In the genomic region with DNA sequence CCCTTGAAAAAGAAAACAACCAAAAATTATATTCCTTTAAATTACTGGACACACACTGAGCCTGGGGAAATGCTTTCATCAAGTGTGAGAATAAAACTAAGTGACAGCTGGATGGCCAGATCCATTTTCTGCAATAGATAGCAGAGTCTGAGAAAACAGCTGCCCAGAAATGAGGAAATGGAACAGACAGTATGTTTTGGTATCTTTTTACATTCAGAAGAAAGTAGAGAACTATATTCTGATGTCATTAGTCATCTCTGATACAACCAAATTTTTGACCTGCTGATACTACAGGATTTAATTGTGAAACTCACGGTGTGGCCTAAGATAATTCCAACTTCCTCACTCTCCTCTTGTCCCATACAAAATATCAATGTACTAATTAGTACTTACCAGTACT, we compare ENCODE assay signal across 11 cellular contexts.
DNase-seq lines count a peak whose midpoint lies in the region; ATAC-seq, FAIRE-seq and TF ChIP-seq lines count a peak whose summit lies in the region.
"Had no signal": no experiment of that assay in that cellular context is flagged by ENCODE, and none has a peak within 500 bp of the region (broad histone marks: within the 10 kb centered on the region; RNA-seq: fewer than 3 reads in every experiment).

No MANE protein-coding gene starts in this region.

- H3K4me3 ChIP-seq in breast epithelium (no peak overlapping the region), tibial nerve (no peak overlapping the region)
- H3K4me3 ChIP-seq: skin epidermis had no signal

- H3K27ac Mint-ChIP-seq in MCF 10A (ENCODE audit: low read depth, unreplicated experiment) = peak overlapping the region; percentile 77
- H3K27ac Mint-ChIP-seq in WTC11 = peak overlapping the region; percentile 36; the same call in 1 of the 2 replicates
- H3K27ac Mint-ChIP-seq: activated naive CD8-positive, alpha-beta T cell treated with anti-CD3 and anti-CD28 coated beads, Interleukin-2, amount 10 ng/mL, durations not matched to agents 7 days and 5 days had no signal

- no TSS peak for BruUV-seq in MCF 10A (replicated peaks; lab: Mats Ljungman, UMichigan)

- WGBS in tibial nerve, 2 donors = 39 to 55% methylated on average over 1 of the region's 1 CpG

- intact Hi-C loops in MCF 10A (cut with micrococcal nuclease) (no loop called here), breast epithelium (cut with DNase I; ENCODE audit: low total_unique reads) (no loop called here)

- TF ChIP-seq POLR2A in breast epithelium (IDR thresholded peaks at IDR 0.05) (no peak), tibial nerve (IDR thresholded peaks at IDR 0.05) (no peak)

- no peak for TF ChIP-seq CTCF in MCF 10A (IDR thresholded peaks at IDR 0.05; ENCODE audit: unreplicated experiment)
- no peak for TF ChIP-seq CTCF in breast epithelium (IDR thresholded peaks at IDR 0.05)
- no peak for TF ChIP-seq CTCF in WTC11 (IDR thresholded peaks at IDR 0.05)
- TF ChIP-seq CTCF in tibial nerve (IDR thresholded peaks at IDR 0.05) = no peak

- no peaks in the 10 kb centered on the region for H3K4me1 ChIP-seq in breast epithelium
- no peaks in the 10 kb centered on the region for H3K4me1 ChIP-seq in tibial nerve

- H3K9me3 ChIP-seq in breast epithelium (no peaks in the 10 kb centered on the region), tibial nerve (no peaks in the 10 kb centered on the region)

- H3K4me1 Mint-ChIP-seq in MCF 10A (ENCODE audit: insufficient read depth, unreplicated experiment) (peaks cover 31% of the 10 kb centered on the region), WTC11 (peaks cover 66% of the 10 kb centered on the region)
- H3K4me1 Mint-ChIP-seq: activated naive CD8-positive, alpha-beta T cell treated with anti-CD3 and anti-CD28 coated beads, Interleukin-2, amount 10 ng/mL, durations not matched to agents 7 days and 5 days had no signal

- H3K27me3 Mint-ChIP-seq in MCF 10A (ENCODE audit: insufficient read depth, unreplicated experiment) = no peaks in the 10 kb centered on the region
- H3K27me3 Mint-ChIP-seq in WTC11 (ENCODE audit: low read depth) = no peaks in the 10 kb centered on the region

- H3K4me3 Mint-ChIP-seq in MCF 10A (ENCODE audit: unreplicated experiment) (peak overlapping the region; percentile 29), WTC11 (no peak overlapping the region)
- H3K4me3 Mint-ChIP-seq: activated naive CD8-positive, alpha-beta T cell treated with anti-CD3 and anti-CD28 coated beads, Interleukin-2, amount 10 ng/mL, durations not matched to agents 7 days and 5 days had no signal

- H3K36me3 Mint-ChIP-seq in MCF 10A (ENCODE audit: insufficient read depth, unreplicated experiment) (peaks cover 33% of the 10 kb centered on the region), WTC11 (0 out of 2 replicates have a peak, but pooled peaks cover 3% of the 10 kb centered on the region)
- H3K36me3 Mint-ChIP-seq: activated naive CD8-positive, alpha-beta T cell treated with anti-CD3 and anti-CD28 coated beads, Interleukin-2, amount 10 ng/mL, durations not matched to agents 7 days and 5 days had no signal

- H3K27me3 ChIP-seq in breast epithelium (no peaks in the 10 kb centered on the region), tibial nerve (no peaks in the 10 kb centered on the region)

- DNase-seq in MCF 10A (ENCODE audit: unreplicated experiment) = no peak
- DNase-seq in breast epithelium (ENCODE audit: low spot score in 2 of 2) = no peak
- no peak for DNase-seq in WTC11 (ENCODE audit: low spot score)
- no peak for DNase-seq in tibial nerve (ENCODE audit: low spot score in 2 of 2)
- DNase-seq in frontal cortex (ENCODE audit: low spot score in 2 of 2) = no peak
- DNase-seq in DMS53 (lab: John Stamatoyannopoulos, UW) = no peak
- DNase-seq: activated naive CD8-positive, alpha-beta T cell treated with anti-CD3 and anti-CD28 coated beads, Interleukin-2, amount 10 ng/mL, durations not matched to agents 7 days and 5 days; MM.1S had no signal

- H3K36me3 ChIP-seq in breast epithelium (no peaks in the 10 kb centered on the region), tibial nerve (no peaks in the 10 kb centered on the region)

- TF ChIP-seq EP300 in tibial nerve (IDR thresholded peaks at IDR 0.05) = no peak

- ATAC-seq in HG03095 (IDR thresholded peaks at IDR 0.05; ENCODE audit: unreplicated experiment) (peak; percentile 87), WTC11 (no peak), HG03108 (IDR thresholded peaks at IDR 0.05; ENCODE audit: unreplicated experiment) (no peak)

- CTCF ChIA-PET in MCF 10A (lab: Yijun Ruan, JAX) (interaction anchor here (0.5 to 0.9 kb wide), 3 partner anchors 22 to 78 kb away, joined by 3 read pairs; a partner anchor contains a TSS), WTC11 (lab: Charles Lee) (no interaction called here)

- H3K27ac ChIP-seq in breast epithelium (no peak overlapping the region), tibial nerve (peak overlapping the region in 3 of 4 donors; percentile 11 to 71 (median 26))
- H3K27ac ChIP-seq: skin epidermis had no signal

- FAIRE-seq in frontal cortex (lab: Jason Lieb, UNC) = no peak

- H3K9me3 Mint-ChIP-seq in MCF 10A (ENCODE audit: unreplicated experiment) (no peaks in the 10 kb centered on the region), WTC11 (no peaks in the 10 kb centered on the region)
- H3K9me3 Mint-ChIP-seq: activated naive CD8-positive, alpha-beta T cell treated with anti-CD3 and anti-CD28 coated beads, Interleukin-2, amount 10 ng/mL, durations not matched to agents 7 days and 5 days had no signal

- POLR2A ChIA-PET in MCF 10A (lab: Yijun Ruan, JAX) (interaction anchor here (0.6 to 2.0 kb wide), 9 partner anchors 9 to 338 kb away, joined by 3 to 12 read pairs (median 4); a partner anchor contains a TSS), WTC11 (lab: Charles Lee) (no interaction called here)

TF ChIP-seq in WTC11, 78 proteins besides CTCF, POLR2A, EP300 and RAD21 (continues in another document):
- TF ChIP-seq, protein P1, sequence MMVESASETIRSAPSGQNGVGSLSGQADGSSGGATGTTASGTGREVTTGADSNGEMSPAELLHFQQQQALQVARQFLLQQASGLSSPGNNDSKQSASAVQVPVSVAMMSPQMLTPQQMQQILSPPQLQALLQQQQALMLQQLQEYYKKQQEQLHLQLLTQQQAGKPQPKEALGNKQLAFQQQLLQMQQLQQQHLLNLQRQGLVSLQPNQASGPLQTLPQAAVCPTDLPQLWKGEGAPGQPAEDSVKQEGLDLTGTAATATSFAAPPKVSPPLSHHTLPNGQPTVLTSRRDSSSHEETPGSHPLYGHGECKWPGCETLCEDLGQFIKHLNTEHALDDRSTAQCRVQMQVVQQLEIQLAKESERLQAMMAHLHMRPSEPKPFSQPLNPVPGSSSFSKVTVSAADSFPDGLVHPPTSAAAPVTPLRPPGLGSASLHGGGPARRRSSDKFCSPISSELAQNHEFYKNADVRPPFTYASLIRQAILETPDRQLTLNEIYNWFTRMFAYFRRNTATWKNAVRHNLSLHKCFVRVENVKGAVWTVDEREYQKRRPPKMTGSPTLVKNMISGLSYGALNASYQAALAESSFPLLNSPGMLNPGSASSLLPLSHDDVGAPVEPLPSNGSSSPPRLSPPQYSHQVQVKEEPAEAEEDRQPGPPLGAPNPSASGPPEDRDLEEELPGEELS (CRISPR knock-in tag; IDR thresholded peaks at IDR 0.05) = no peak
- TF ChIP-seq FOXJ3 (CRISPR knock-in tag; IDR thresholded peaks at IDR 0.05; ENCODE audit: borderline replicate concordance) = no peak
- TF ChIP-seq, protein P2, sequence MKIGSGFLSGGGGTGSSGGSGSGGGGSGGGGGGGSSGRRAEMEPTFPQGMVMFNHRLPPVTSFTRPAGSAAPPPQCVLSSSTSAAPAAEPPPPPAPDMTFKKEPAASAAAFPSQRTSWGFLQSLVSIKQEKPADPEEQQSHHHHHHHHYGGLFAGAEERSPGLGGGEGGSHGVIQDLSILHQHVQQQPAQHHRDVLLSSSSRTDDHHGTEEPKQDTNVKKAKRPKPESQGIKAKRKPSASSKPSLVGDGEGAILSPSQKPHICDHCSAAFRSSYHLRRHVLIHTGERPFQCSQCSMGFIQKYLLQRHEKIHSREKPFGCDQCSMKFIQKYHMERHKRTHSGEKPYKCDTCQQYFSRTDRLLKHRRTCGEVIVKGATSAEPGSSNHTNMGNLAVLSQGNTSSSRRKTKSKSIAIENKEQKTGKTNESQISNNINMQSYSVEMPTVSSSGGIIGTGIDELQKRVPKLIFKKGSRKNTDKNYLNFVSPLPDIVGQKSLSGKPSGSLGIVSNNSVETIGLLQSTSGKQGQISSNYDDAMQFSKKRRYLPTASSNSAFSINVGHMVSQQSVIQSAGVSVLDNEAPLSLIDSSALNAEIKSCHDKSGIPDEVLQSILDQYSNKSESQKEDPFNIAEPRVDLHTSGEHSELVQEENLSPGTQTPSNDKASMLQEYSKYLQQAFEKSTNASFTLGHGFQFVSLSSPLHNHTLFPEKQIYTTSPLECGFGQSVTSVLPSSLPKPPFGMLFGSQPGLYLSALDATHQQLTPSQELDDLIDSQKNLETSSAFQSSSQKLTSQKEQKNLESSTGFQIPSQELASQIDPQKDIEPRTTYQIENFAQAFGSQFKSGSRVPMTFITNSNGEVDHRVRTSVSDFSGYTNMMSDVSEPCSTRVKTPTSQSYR (CRISPR knock-in tag; IDR thresholded peaks at IDR 0.05) = no peak
- no peak for TF ChIP-seq TP53 (CRISPR knock-in tag; IDR thresholded peaks at IDR 0.05)
- TF ChIP-seq, protein P3, sequence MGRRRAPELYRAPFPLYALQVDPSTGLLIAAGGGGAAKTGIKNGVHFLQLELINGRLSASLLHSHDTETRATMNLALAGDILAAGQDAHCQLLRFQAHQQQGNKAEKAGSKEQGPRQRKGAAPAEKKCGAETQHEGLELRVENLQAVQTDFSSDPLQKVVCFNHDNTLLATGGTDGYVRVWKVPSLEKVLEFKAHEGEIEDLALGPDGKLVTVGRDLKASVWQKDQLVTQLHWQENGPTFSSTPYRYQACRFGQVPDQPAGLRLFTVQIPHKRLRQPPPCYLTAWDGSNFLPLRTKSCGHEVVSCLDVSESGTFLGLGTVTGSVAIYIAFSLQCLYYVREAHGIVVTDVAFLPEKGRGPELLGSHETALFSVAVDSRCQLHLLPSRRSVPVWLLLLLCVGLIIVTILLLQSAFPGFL (CRISPR knock-in tag; IDR thresholded peaks at IDR 0.05; ENCODE audit: borderline replicate concordance) = no peak
- TF ChIP-seq NFYB (CRISPR knock-in tag; conservative IDR thresholded peaks at IDR 0.05; ENCODE audit: low read depth) = no peak
- TF ChIP-seq, protein P4, sequence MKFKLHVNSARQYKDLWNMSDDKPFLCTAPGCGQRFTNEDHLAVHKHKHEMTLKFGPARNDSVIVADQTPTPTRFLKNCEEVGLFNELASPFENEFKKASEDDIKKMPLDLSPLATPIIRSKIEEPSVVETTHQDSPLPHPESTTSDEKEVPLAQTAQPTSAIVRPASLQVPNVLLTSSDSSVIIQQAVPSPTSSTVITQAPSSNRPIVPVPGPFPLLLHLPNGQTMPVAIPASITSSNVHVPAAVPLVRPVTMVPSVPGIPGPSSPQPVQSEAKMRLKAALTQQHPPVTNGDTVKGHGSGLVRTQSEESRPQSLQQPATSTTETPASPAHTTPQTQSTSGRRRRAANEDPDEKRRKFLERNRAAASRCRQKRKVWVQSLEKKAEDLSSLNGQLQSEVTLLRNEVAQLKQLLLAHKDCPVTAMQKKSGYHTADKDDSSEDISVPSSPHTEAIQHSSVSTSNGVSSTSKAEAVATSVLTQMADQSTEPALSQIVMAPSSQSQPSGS (CRISPR knock-in tag; IDR thresholded peaks at IDR 0.05; ENCODE audit: borderline replicate concordance, low read depth) = no peak
- TF ChIP-seq ETV6 (CRISPR knock-in tag; IDR thresholded peaks at IDR 0.05) = no peak

Comparison
In these comparisons a context has a peak if more than half of its experiments do, and no peak if none do; other contexts are left out.
1. H3K27ac ChIP-seq: peak in tibial nerve (3 of 4); none in breast epithelium (0 of 2).